In the genomic region with DNA sequence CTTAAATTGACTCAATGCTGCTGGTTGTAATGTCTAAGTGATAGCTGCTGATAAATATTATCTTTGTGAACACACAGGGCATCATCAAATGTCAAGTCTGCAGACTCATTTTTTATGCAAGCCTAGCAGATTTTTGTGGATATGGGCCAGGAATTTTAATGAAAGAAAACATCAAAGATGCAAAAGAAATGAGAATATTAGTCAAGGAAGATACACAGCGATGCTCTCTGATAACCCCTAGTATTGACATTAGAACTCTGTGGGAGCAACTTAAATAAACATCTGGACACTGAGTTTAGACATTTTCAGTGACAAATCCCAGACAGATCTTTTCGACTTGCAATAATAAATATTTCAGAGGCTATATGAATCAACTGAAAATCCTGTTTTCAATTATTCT, we compare ENCODE assay signal across 2 cellular contexts.
TF ChIP-seq lines count a peak whose summit lies in the region.

No MANE protein-coding gene starts in this region.

TF ChIP-seq in PFSK-1, 5 proteins besides CTCF, POLR2A, EP300 and RAD21 (continued from another document):
- TF ChIP-seq, protein P1, sequence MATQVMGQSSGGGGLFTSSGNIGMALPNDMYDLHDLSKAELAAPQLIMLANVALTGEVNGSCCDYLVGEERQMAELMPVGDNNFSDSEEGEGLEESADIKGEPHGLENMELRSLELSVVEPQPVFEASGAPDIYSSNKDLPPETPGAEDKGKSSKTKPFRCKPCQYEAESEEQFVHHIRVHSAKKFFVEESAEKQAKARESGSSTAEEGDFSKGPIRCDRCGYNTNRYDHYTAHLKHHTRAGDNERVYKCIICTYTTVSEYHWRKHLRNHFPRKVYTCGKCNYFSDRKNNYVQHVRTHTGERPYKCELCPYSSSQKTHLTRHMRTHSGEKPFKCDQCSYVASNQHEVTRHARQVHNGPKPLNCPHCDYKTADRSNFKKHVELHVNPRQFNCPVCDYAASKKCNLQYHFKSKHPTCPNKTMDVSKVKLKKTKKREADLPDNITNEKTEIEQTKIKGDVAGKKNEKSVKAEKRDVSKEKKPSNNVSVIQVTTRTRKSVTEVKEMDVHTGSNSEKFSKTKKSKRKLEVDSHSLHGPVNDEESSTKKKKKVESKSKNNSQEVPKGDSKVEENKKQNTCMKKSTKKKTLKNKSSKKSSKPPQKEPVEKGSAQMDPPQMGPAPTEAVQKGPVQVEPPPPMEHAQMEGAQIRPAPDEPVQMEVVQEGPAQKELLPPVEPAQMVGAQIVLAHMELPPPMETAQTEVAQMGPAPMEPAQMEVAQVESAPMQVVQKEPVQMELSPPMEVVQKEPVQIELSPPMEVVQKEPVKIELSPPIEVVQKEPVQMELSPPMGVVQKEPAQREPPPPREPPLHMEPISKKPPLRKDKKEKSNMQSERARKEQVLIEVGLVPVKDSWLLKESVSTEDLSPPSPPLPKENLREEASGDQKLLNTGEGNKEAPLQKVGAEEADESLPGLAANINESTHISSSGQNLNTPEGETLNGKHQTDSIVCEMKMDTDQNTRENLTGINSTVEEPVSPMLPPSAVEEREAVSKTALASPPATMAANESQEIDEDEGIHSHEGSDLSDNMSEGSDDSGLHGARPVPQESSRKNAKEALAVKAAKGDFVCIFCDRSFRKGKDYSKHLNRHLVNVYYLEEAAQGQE (IDR thresholded peaks at IDR 0.05; ENCODE audit: insufficient read depth in 1 of 2, low read depth in 2 of 2, low read length in 2 of 2), result no peak; a peak in 1 of 4 replicates
- no peak; the same call in 1 of the 2 replicates for TF ChIP-seq POLR2AphosphoS5 (IDR thresholded peaks at IDR 0.05; ENCODE audit: low read depth, low read length)
- TF ChIP-seq FOXP2 (optimal IDR thresholded peaks at IDR 0.05; ENCODE audit: borderline replicate concordance, extremely low read depth, extremely low read length, insufficient read depth), result no peak

TF ChIP-seq in K562, 482 proteins besides CTCF, POLR2A, EP300 and RAD21 (continued from another document):
- TF ChIP-seq, protein P2, sequence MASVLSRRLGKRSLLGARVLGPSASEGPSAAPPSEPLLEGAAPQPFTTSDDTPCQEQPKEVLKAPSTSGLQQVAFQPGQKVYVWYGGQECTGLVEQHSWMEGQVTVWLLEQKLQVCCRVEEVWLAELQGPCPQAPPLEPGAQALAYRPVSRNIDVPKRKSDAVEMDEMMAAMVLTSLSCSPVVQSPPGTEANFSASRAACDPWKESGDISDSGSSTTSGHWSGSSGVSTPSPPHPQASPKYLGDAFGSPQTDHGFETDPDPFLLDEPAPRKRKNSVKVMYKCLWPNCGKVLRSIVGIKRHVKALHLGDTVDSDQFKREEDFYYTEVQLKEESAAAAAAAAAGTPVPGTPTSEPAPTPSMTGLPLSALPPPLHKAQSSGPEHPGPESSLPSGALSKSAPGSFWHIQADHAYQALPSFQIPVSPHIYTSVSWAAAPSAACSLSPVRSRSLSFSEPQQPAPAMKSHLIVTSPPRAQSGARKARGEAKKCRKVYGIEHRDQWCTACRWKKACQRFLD (CRISPR knock-in tag; IDR thresholded peaks at IDR 0.05), result no peak
- no peak for TF ChIP-seq XRCC3 (IDR thresholded peaks at IDR 0.05)
- TF ChIP-seq MAFK (IDR thresholded peaks at IDR 0.05; ENCODE audit: low read length), result peak; percentile 67
- TF ChIP-seq MAFG (tag; conservative IDR thresholded peaks at IDR 0.05), result peak; percentile 69
- peak; percentile 65 for TF ChIP-seq MAFF (IDR thresholded peaks at IDR 0.05; ENCODE audit: low read length)
